ENCODE assay signal across 1 cellular context in genomic region chr1:103517380-103518047, GRCh38.
TF ChIP-seq lines count a peak whose summit lies in the region.

No MANE protein-coding gene starts in this region.

TF ChIP-seq in IMR-90, 13 proteins besides CTCF, POLR2A, EP300 and RAD21:
- TF ChIP-seq MXI1 (IDR thresholded peaks at IDR 0.05; ENCODE audit: borderline replicate concordance, low read depth, low read length): no peak
- TF ChIP-seq SMC3 (IDR thresholded peaks at IDR 0.05; ENCODE audit: low read depth, low read length): no peak
- no peak for TF ChIP-seq NFE2L2 (IDR thresholded peaks at IDR 0.05; ENCODE audit: low read depth, low read length)
- no peak for TF ChIP-seq CHD1 (IDR thresholded peaks at IDR 0.05; ENCODE audit: low read depth, low read length)
- no peak for TF ChIP-seq MAFK (IDR thresholded peaks at IDR 0.05; ENCODE audit: low read depth, low read length)
- no peak for TF ChIP-seq CEBPB (IDR thresholded peaks at IDR 0.05; ENCODE audit: low read depth, low read length)
